20 cellular contexts compared by ENCODE assay signal in genomic region chr3:111857474-111857873, GRCh38.
"Had no signal": no experiment of that assay in that cellular context is flagged by ENCODE, and none has a peak within 500 bp of the region (broad histone marks: within the 10 kb centered on the region; RNA-seq: fewer than 3 reads in every experiment).

No MANE protein-coding gene starts in this region.

- H3K9me3 Mint-ChIP-seq: activated B cell treated with CpG ODN at 0.5 μM for 24 hours; activated naive CD4-positive, alpha-beta T cell treated with anti-CD3 and anti-CD28 coated beads for 36 hours; activated naive CD8-positive, alpha-beta T cell treated with anti-CD3 and anti-CD28 coated beads, Interleukin-2, amount 10 ng/mL, durations not matched to agents 7 days and 5 days; activated T-cell treated with anti-CD3 and anti-CD28 coated beads, Interleukin-2, amount 50 U/mL, for 72 hours; stimulated activated naive CD8-positive, alpha-beta T cell treated with anti-CD3 and anti-CD28 coated beads, Interleukin-15, Interleukin-2, amounts not matched to agents 100 ng/mL and 50 ng/mL, for 24 hours had no signal

- ATAC-seq: activated CD4-positive, alpha-beta T cell treated with anti-CD3 and anti-CD28 coated beads for 36 hours; activated T-cell treated with anti-CD3 and anti-CD28 coated beads, Interleukin-2, amount 50 U/mL, for 72 hours; left lung; right cardiac atrium had no signal

- H3K4me3 ChIP-seq: hepatocyte, left lung, ovary, thyroid gland had no signal

- H3K27ac Mint-ChIP-seq: activated B cell treated with CpG ODN at 0.5 μM for 24 hours; activated CD4-positive, alpha-beta T cell treated with anti-CD3 and anti-CD28 coated beads for 36 hours; activated naive CD4-positive, alpha-beta T cell treated with anti-CD3 and anti-CD28 coated beads for 36 hours; activated naive CD8-positive, alpha-beta T cell treated with anti-CD3 and anti-CD28 coated beads, Interleukin-2, amount 10 ng/mL, durations not matched to agents 7 days and 5 days; activated T-cell treated with anti-CD3 and anti-CD28 coated beads, Interleukin-2, amount 50 U/mL, for 72 hours had no signal

- H3K27me3 ChIP-seq: hepatocyte, ovary, thyroid gland had no signal

- H3K9me3 ChIP-seq: left lung, ovary, thyroid gland had no signal

- H3K27ac ChIP-seq: hepatocyte, left lung, ovary, thyroid gland had no signal

- H3K36me3 Mint-ChIP-seq: activated naive CD8-positive, alpha-beta T cell treated with anti-CD3 and anti-CD28 coated beads, Interleukin-2, amount 10 ng/mL, durations not matched to agents 7 days and 5 days had no signal

- H3K4me3 Mint-ChIP-seq: activated CD4-positive, alpha-beta T cell treated with anti-CD3 and anti-CD28 coated beads for 36 hours; activated naive CD4-positive, alpha-beta T cell treated with anti-CD3 and anti-CD28 coated beads for 36 hours had no signal

- H3K36me3 ChIP-seq: left lung, ovary, thyroid gland had no signal

- DNase-seq: activated B cell treated with CpG ODN at 0.5 μM for 24 hours; activated CD4-positive, alpha-beta T cell treated with anti-CD3 and anti-CD28 coated beads for 36 hours; activated CD4-positive, alpha-beta T cell treated with anti-CD3 and anti-CD28 coated beads, Interleukin-2, amount 50 U/mL, for 4 hours; activated effector memory CD4-positive, alpha-beta T cell treated with Interleukin-2 at 50 U/mL for 16 hours; activated naive CD4-positive, alpha-beta T cell treated with anti-CD3 and anti-CD28 coated beads for 36 hours; activated naive CD8-positive, alpha-beta T cell treated with anti-CD3 and anti-CD28 coated beads, Interleukin-2, amount 10 ng/mL, durations not matched to agents 7 days and 5 days; activated T-cell treated with anti-CD3 and anti-CD28 coated beads, Interleukin-2, amount 50 U/mL, for 72 hours; amniotic stem cell; foreskin melanocyte; kidney glomerular epithelial cell; left lung; ovary; stimulated activated CD4-positive, alpha-beta T cell treated with anti-CD3 and anti-CD28 coated beads, Interleukin-12 subunit alpha, Interleukin-12 subunit beta, amount 100 ng/mL, for 4 hours; stimulated activated CD4-positive, alpha-beta T cell treated with anti-CD3 and anti-CD28 coated beads, Interleukin-4, amount 100 ng/mL, for 4 hours; substantia nigra; T1000; thyroid gland had no signal

- H3K4me1 ChIP-seq: thyroid gland had no signal
